In the genomic region with DNA sequence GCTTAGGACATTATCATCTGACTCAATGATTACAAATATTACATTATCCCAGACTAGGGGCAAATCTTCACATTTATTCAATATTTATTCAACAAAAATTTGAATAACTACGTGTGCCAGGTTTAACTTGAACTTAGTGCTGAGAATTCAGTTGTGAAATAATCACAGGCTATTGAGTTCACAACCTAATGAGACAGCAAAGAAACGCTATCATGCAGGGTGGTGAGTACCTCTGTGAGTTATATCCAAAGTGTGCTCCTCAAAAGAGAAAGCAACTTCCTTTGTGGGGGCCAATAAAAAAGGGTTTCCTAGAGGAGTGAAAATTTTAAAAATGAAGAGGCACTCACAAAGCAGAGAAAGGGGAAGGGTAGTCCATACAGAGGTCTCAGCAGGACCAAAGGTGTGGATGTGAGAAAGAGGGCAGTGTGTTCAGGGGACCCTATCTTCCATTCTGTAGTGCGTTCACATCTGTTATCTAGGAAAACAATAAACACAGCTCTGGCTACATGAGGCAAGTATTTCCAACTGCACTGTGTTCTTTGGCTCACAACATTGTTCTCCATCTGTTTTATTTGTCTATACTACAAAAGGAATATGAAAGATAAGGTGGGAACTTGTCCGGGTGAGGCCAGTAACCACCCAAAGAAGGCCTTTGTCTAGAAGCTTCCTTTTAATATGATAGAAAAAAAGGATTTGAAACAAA, we compare ENCODE assay signal across 17 cellular contexts.
"Had no signal": no experiment of that assay in that cellular context is flagged by ENCODE, and none has a peak within 500 bp of the region (broad histone marks: within the 10 kb centered on the region; RNA-seq: fewer than 3 reads in every experiment).

No MANE protein-coding gene starts in this region.

- H3K36me3 Mint-ChIP-seq: natural killer cell had no signal

- H3K27me3 Mint-ChIP-seq: activated CD4-positive, alpha-beta T cell treated with anti-CD3 and anti-CD28 coated beads, Interleukin-2, amount 10 ng/mL, durations not matched to agents 24 days and 14 days; activated T-cell treated with anti-CD3 and anti-CD28 coated beads, Interleukin-2, amount 50 U/mL, for 24 hours had no signal

- H3K9me3 ChIP-seq: tibial artery had no signal

- H3K27me3 ChIP-seq: brain microvascular endothelial cell, tibial artery had no signal

- ATAC-seq: activated CD8-positive, alpha-beta T cell treated with anti-CD3 and anti-CD28 coated beads, Interleukin-2, amount 10 ng/mL, durations not matched to agents 7 days and 5 days; natural killer cell; stimulated activated naive CD8-positive, alpha-beta T cell treated with anti-CD3 and anti-CD28 coated beads, Interleukin-15, Interleukin-2, amounts not matched to agents 100 U/mL and 50 U/mL, for 24 hours had no signal

- H3K4me3 ChIP-seq: tibial artery had no signal

- H3K9me3 Mint-ChIP-seq: activated naive CD4-positive, alpha-beta T cell treated with anti-CD3 and anti-CD28 coated beads for 36 hours; activated T-cell treated with anti-CD3 and anti-CD28 coated beads, Interleukin-2, amount 50 U/mL, for 24 hours had no signal

- H3K4me3 Mint-ChIP-seq: activated CD4-positive, alpha-beta T cell treated with anti-CD3 and anti-CD28 coated beads, Interleukin-2, amount 10 ng/mL, durations not matched to agents 24 days and 14 days; activated CD8-positive, alpha-beta T cell treated with anti-CD3 and anti-CD28 coated beads, Interleukin-2, amount 10 ng/mL, durations not matched to agents 7 days and 5 days; activated naive CD4-positive, alpha-beta T cell treated with anti-CD3 and anti-CD28 coated beads for 36 hours; activated T-cell treated with anti-CD3 and anti-CD28 coated beads, Interleukin-2, amount 50 U/mL, for 24 hours; natural killer cell had no signal

- H3K36me3 ChIP-seq: brain microvascular endothelial cell, tibial artery had no signal

- H3K27ac Mint-ChIP-seq: activated CD4-positive, alpha-beta T cell treated with anti-CD3 and anti-CD28 coated beads, Interleukin-2, amount 10 ng/mL, durations not matched to agents 24 days and 14 days; activated CD8-positive, alpha-beta T cell treated with anti-CD3 and anti-CD28 coated beads, Interleukin-2, amount 10 ng/mL, durations not matched to agents 7 days and 5 days; activated naive CD4-positive, alpha-beta T cell treated with anti-CD3 and anti-CD28 coated beads for 36 hours; activated T-cell treated with anti-CD3 and anti-CD28 coated beads, Interleukin-2, amount 50 U/mL, for 24 hours; natural killer cell had no signal

- H3K27ac ChIP-seq: brain microvascular endothelial cell, tibial artery had no signal

- H3K4me1 ChIP-seq: tibial artery had no signal

- DNase-seq: activated CD4-positive, alpha-beta T cell treated with anti-CD3 and anti-CD28 coated beads, Interleukin-2, amount 10 ng/mL, durations not matched to agents 24 days and 14 days; activated CD8-positive, alpha-beta T cell treated with anti-CD3 and anti-CD28 coated beads, Interleukin-2, amount 10 ng/mL, durations not matched to agents 7 days and 5 days; activated naive CD4-positive, alpha-beta T cell treated with anti-CD3 and anti-CD28 coated beads for 36 hours; activated T-cell treated with anti-CD3 and anti-CD28 coated beads, Interleukin-2, amount 50 U/mL, for 24 hours; anterior cingulate cortex; brain microvascular endothelial cell; cerebellar nuclear complex; effector memory CD4-positive, alpha-beta T cell; foreskin melanocyte; glutamatergic neuron; kidney; natural killer cell; stimulated activated CD4-positive, alpha-beta T cell treated with anti-CD3 and anti-CD28 coated beads, Interleukin-2, amount 100 ng/mL, for 24 hours; stimulated activated naive CD8-positive, alpha-beta T cell treated with anti-CD3 and anti-CD28 coated beads, Interleukin-15, Interleukin-2, amounts not matched to agents 100 U/mL and 50 U/mL, for 24 hours; substantia nigra; T1000; tibial artery had no signal

- H3K4me1 Mint-ChIP-seq: activated CD4-positive, alpha-beta T cell treated with anti-CD3 and anti-CD28 coated beads, Interleukin-2, amount 10 ng/mL, durations not matched to agents 24 days and 14 days; natural killer cell had no signal
